8 cellular contexts compared by ENCODE assay signal in genomic region chrX:17376381-17377046, GRCh38. TPM values are rescaled to one million over a fixed set of nuclear protein-coding genes. Genes with fewer than 3 reads are reported as not detected.
A peak's percentile ranks its signal among the peaks of the same experiment; 100 is the strongest.
DNase-seq lines count a peak whose midpoint lies in the region; ATAC-seq and TF ChIP-seq lines count a peak whose summit lies in the region.

No MANE protein-coding gene starts in this region.

- H3F3A ChIP-seq in PC-3 (ENCODE audit: low read length, unreplicated experiment): no peaks in the 10 kb centered on the region

- H3K4me3 ChIP-seq in PC-3 (ENCODE audit: low read length) (peak overlapping the region; percentile 91), fibroblast of villous mesenchyme (ENCODE audit: low read depth, low read length) (peak overlapping the region; percentile 51)

- H3K27me3 ChIP-seq in PC-3 (ENCODE audit: low read length): no peaks in the 10 kb centered on the region

- no peaks in the 10 kb centered on the region for H4K20me1 ChIP-seq in PC-3 (ENCODE audit: low read length)

- CTCF ChIA-PET in PC-3 (lab: Charles Lee): no interaction called here

- TSS peak; percentile 16 for BruUV-seq in PC-3 (replicated peaks; lab: Mats Ljungman, UMichigan)

- DNase-seq in GM03348 (ENCODE audit: low spot score) (peak; percentile 12), PC-3 (peak; percentile 34), fibroblast of villous mesenchyme (ENCODE audit: low read depth) (peak; percentile 6), renal cortical epithelial cell (ENCODE audit: low read depth) (peak; percentile 17), RPMI8226 (no peak), kidney glomerular epithelial cell (lab: John Stamatoyannopoulos, UW) (no peak), AML-193 (lab: John Stamatoyannopoulos, UW) (no peak)

- H2AFZ ChIP-seq in PC-3 (ENCODE audit: low read length): peak overlapping the region; percentile 81

- no peaks in the 10 kb centered on the region for H3K36me3 ChIP-seq in PC-3 (ENCODE audit: low read depth, low read length)

- POLR2A ChIA-PET in PC-3 (lab: Charles Lee; ENCODE audit: unreplicated experiment): no interaction called here

- peaks cover 57% of the 10 kb centered on the region for H3K79me2 ChIP-seq in PC-3 (ENCODE audit: low read length)

- intact Hi-C loops in PC-3 (cut with micrococcal nuclease): loop anchor here (5.0 to 10.0 kb wide), 3 partner anchors 68 to 254 kb away; no protein-coding TSS in a partner anchor

- no peaks in the 10 kb centered on the region for H3K9me2 ChIP-seq in PC-3 (replicated peaks; ENCODE audit: low read length)

- peak overlapping the region; percentile 88 for H3K9ac ChIP-seq in PC-3 (ENCODE audit: low read length)

- no peaks in the 10 kb centered on the region for H3K9me3 ChIP-seq in PC-3 (ENCODE audit: low read length)

- H3K4me1 ChIP-seq in PC-3 (ENCODE audit: insufficient read depth, low read length): peaks cover 18% of the 10 kb centered on the region

- ATAC-seq in PC-3 (peak; percentile 10), GM21825 (IDR thresholded peaks at IDR 0.05; ENCODE audit: unreplicated experiment) (no peak)

- TF ChIP-seq CTCF in PC-3 (conservative IDR thresholded peaks at IDR 0.05; ENCODE audit: low read depth, low read length) (no peak), fibroblast of villous mesenchyme (IDR thresholded peaks at IDR 0.05; ENCODE audit: insufficient read depth, low read depth, low read length) (no peak)

- peak overlapping the region; percentile 89 for H3K4me2 ChIP-seq in PC-3 (ENCODE audit: low read length)

- peak overlapping the region; percentile 26; the same call in 1 of the 2 replicates for H3K27ac ChIP-seq in PC-3 (ENCODE audit: low read length)

RNA-seq across cellular contexts. Expression of gene NHS, which starts 1.5 kb away (rescaled TPM):
- total RNA-seq in PC-3 (2014; rRNA removed) (4.9 and 5.6 TPM in 2 replicates), fibroblast of villous mesenchyme (2.6 and 5.2 TPM in 2 replicates), renal cortical epithelial cell (4.9 and 14.2 TPM in 2 replicates)

Comparison
In these comparisons a context has a peak if more than half of its experiments do, and no peak if none do; other contexts are left out.
1. DNase-seq: peak in GM03348 (single experiment), PC-3 (single experiment), fibroblast of villous mesenchyme (single experiment) and renal cortical epithelial cell (single experiment); none in RPMI8226 (single experiment), kidney glomerular epithelial cell (single experiment) and AML-193 (0 of 2).